27 cellular contexts compared by ENCODE assay signal in the genomic region with DNA sequence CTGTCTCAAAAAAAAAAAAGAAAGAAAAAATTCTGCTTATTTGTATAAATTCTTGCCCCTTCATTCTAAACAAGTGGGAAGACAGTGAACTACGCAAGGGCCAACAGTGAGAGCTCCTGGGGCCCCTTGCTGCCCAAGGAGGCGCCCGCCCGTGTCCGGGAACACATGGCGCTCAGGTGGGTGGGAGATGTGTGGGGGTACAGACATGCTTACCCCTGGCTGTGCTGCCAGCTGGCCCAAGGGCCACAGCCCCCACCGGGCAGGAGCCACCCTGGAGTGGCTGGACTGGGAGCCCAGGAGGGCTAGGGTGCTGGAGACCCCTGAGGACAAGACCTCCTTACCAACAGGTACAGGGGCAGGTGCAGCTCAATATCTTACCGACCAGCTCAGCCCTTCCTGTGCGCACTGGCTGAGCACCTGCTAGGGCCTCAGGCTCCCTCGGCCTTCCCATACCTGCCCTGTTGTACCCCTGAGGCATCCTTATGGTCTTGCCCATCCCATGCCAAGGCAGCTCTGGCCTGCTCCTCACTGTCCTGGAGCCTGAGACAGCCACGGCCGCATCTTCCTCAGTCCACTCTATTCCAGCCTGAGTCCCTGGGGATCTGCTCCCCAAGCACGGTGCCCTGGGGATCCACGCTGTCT.
"Had no signal": no experiment of that assay in that cellular context is flagged by ENCODE, and none has a peak within 500 bp of the region (broad histone marks: within the 10 kb centered on the region; RNA-seq: fewer than 3 reads in every experiment).

No MANE protein-coding gene starts in this region.

- ATAC-seq: activated CD4-positive, alpha-beta T cell treated with anti-CD3 and anti-CD28 coated beads for 36 hours; activated CD4-positive, CD25-positive, alpha-beta regulatory T cell treated with anti-CD3 and anti-CD28 coated beads, Interleukin-2, amount 50 U/mL, for 24 hours; activated naive CD4-positive, alpha-beta T cell treated with anti-CD3 and anti-CD28 coated beads, Interleukin-2, amount 50 U/mL, for 72 hours; activated T-cell treated with anti-CD3 and anti-CD28 coated beads, Interleukin-2, amount 50 U/mL, for 4 hours; Right ventricle myocardium inferior; WTC11 had no signal

- H3K4me1 ChIP-seq: adrenal gland had no signal

- H3K9me3 Mint-ChIP-seq: activated CD4-positive, alpha-beta T cell treated with anti-CD3 and anti-CD28 coated beads, Interleukin-2, amount 10 ng/mL, durations not matched to agents 7 days and 5 days; activated naive CD4-positive, alpha-beta T cell treated with anti-CD3 and anti-CD28 coated beads for 36 hours; activated naive CD4-positive, alpha-beta T cell treated with anti-CD3 and anti-CD28 coated beads, Interleukin-2, amount 50 U/mL, for 72 hours; activated T-cell treated with anti-CD3 and anti-CD28 coated beads, Interleukin-2, amount 50 U/mL, for 4 hours; activated T-helper 1 cell treated with anti-CD3 and anti-CD28 coated beads, Interleukin-12 subunit alpha, Interleukin-12 subunit beta, Interleukin-2, Interleukin-4 antibody, amounts not matched to agents 30 ng/mL and 10 ng/mL and 1 ng/mL, durations not matched to agents 14 hours and 24 hours and 36 hours; brain; T-helper 2 cell treated with Interferon-gamma antibody and Interleukin-4, amounts not matched to agents 5 μg/mL and 100 μg/mL, for 36 hours; WTC11 had no signal

- H3K9me3 ChIP-seq: adrenal gland had no signal

- H3K4me3 ChIP-seq: adrenal gland, PC-9 had no signal

- DNase-seq: activated CD4-positive, alpha-beta T cell treated with anti-CD3 and anti-CD28 coated beads for 36 hours; activated CD4-positive, alpha-beta T cell treated with anti-CD3 and anti-CD28 coated beads, Interleukin-2, amount 10 ng/mL, durations not matched to agents 7 days and 5 days; activated CD4-positive, alpha-beta T cell treated with anti-CD3 and anti-CD28 coated beads, Interleukin-2, amount 50 U/mL, for 48 hours; activated CD8-positive, alpha-beta memory T cell treated with anti-CD3 and anti-CD28 coated beads, Interleukin-2, amount 50 U/mL, for 4 hours; activated gamma-delta T cell treated with Interleukin-2 at 50 U/mL for 16 hours; activated naive CD4-positive, alpha-beta T cell treated with anti-CD3 and anti-CD28 coated beads for 36 hours; activated T-cell treated with anti-CD3 and anti-CD28 coated beads for 4 hours; activated T-cell treated with anti-CD3 and anti-CD28 coated beads, Interleukin-2, amount 50 U/mL, for 4 hours; adrenal gland; caudate nucleus; cerebellar nuclear complex; NCI-H1092 treated with DMSO at 0.1 percent for 48 hours; NCI-H1417; NCI-H187 treated with DMSO at 0.1 percent for 48 hours; NCI-H2081; NCI-H226; NCI-H524 treated with DMSO at 0.1 percent for 48 hours; NCI-H748 treated with DMSO at 0.1 percent for 48 hours; NK-92 treated with Interleukin-12 subunit alpha and Interleukin-12 subunit beta, amount 100 ng/mL, for 24 hours; PC-9 had no signal

- H3K27me3 ChIP-seq: adrenal gland had no signal

- H3K4me2 ChIP-seq: PC-9 had no signal

- H3K27me3 Mint-ChIP-seq: activated CD4-positive, alpha-beta T cell treated with anti-CD3 and anti-CD28 coated beads for 36 hours; activated CD4-positive, alpha-beta T cell treated with anti-CD3 and anti-CD28 coated beads, Interleukin-2, amount 10 ng/mL, durations not matched to agents 7 days and 5 days; brain had no signal

- H3K4me3 Mint-ChIP-seq: activated CD4-positive, alpha-beta T cell treated with anti-CD3 and anti-CD28 coated beads for 36 hours; activated CD4-positive, alpha-beta T cell treated with anti-CD3 and anti-CD28 coated beads, Interleukin-2, amount 10 ng/mL, durations not matched to agents 7 days and 5 days; activated naive CD4-positive, alpha-beta T cell treated with anti-CD3 and anti-CD28 coated beads for 36 hours; activated T-cell treated with anti-CD3 and anti-CD28 coated beads, Interleukin-2, amount 50 U/mL, for 4 hours; activated T-helper 1 cell treated with anti-CD3 and anti-CD28 coated beads, Interleukin-12 subunit alpha, Interleukin-12 subunit beta, Interleukin-2, Interleukin-4 antibody, amounts not matched to agents 30 ng/mL and 10 ng/mL and 1 ng/mL, durations not matched to agents 14 hours and 24 hours and 36 hours; brain; T-helper 2 cell treated with Interferon-gamma antibody and Interleukin-4, amounts not matched to agents 5 μg/mL and 100 μg/mL, for 36 hours; WTC11 had no signal

- H3K27ac Mint-ChIP-seq: activated CD4-positive, alpha-beta T cell treated with anti-CD3 and anti-CD28 coated beads for 36 hours; activated naive CD4-positive, alpha-beta T cell treated with anti-CD3 and anti-CD28 coated beads for 36 hours; activated T-helper 1 cell treated with anti-CD3 and anti-CD28 coated beads, Interleukin-12 subunit alpha, Interleukin-12 subunit beta, Interleukin-2, Interleukin-4 antibody, amounts not matched to agents 30 ng/mL and 10 ng/mL and 1 ng/mL, durations not matched to agents 14 hours and 24 hours and 36 hours; WTC11 had no signal

- H3K27ac ChIP-seq: adrenal gland, PC-9 had no signal
